1 cellular context compared by ENCODE assay signal in genomic region chr22:23750744-23751440, GRCh38.
TF ChIP-seq lines count a peak whose summit lies in the region.

TSS of gene ZNF70 (minus strand) at chr22:23751112. CDS start at chr22:23745140, 5,972 bp downstream.

TF ChIP-seq in HepG2, 621 proteins besides CTCF, POLR2A, EP300 and RAD21 (continued from another document and continues in another):
- TF ChIP-seq, protein P1, sequence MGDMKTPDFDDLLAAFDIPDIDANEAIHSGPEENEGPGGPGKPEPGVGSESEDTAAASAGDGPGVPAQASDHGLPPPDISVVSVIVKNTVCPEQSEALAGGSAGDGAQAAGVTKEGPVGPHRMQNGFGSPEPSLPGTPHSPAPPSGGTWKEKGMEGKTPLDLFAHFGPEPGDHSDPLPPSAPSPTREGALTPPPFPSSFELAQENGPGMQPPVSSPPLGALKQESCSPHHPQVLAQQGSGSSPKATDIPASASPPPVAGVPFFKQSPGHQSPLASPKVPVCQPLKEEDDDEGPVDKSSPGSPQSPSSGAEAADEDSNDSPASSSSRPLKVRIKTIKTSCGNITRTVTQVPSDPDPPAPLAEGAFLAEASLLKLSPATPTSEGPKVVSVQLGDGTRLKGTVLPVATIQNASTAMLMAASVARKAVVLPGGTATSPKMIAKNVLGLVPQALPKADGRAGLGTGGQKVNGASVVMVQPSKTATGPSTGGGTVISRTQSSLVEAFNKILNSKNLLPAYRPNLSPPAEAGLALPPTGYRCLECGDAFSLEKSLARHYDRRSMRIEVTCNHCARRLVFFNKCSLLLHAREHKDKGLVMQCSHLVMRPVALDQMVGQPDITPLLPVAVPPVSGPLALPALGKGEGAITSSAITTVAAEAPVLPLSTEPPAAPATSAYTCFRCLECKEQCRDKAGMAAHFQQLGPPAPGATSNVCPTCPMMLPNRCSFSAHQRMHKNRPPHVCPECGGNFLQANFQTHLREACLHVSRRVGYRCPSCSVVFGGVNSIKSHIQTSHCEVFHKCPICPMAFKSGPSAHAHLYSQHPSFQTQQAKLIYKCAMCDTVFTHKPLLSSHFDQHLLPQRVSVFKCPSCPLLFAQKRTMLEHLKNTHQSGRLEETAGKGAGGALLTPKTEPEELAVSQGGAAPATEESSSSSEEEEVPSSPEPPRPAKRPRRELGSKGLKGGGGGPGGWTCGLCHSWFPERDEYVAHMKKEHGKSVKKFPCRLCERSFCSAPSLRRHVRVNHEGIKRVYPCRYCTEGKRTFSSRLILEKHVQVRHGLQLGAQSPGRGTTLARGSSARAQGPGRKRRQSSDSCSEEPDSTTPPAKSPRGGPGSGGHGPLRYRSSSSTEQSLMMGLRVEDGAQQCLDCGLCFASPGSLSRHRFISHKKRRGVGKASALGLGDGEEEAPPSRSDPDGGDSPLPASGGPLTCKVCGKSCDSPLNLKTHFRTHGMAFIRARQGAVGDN (CRISPR knock-in tag; IDR thresholded peaks at IDR 0.05), result peak; percentile 91
- TF ChIP-seq ZBTB14 (CRISPR knock-in tag; IDR thresholded peaks at IDR 0.05) (0 out of 2 replicates have a peak, but pooled peaks have one; percentile 10), POGZ (CRISPR knock-in tag; IDR thresholded peaks at IDR 0.05) (no peak), CREB1 (IDR thresholded peaks at IDR 0.05) (peak; percentile 26; the same call in 1 of the 2 replicates), CREB1 (CRISPR knock-in tag; IDR thresholded peaks at IDR 0.05) (no peak), ZNF121 (CRISPR knock-in tag; IDR thresholded peaks at IDR 0.05) (no peak), STAG1 (CRISPR knock-in tag; IDR thresholded peaks at IDR 0.05) (peak; percentile 44), FOXP1 (IDR thresholded peaks at IDR 0.05) (no peak), FOXP1 (CRISPR knock-in tag; IDR thresholded peaks at IDR 0.05) (no peak), HDAC1 (CRISPR knock-in tag; IDR thresholded peaks at IDR 0.05) (peak; percentile 60), ZNF570 (CRISPR knock-in tag; IDR thresholded peaks at IDR 0.05; ENCODE audit: borderline replicate concordance) (no peak), ZNF557 (CRISPR knock-in tag; IDR thresholded peaks at IDR 0.05) (no peak), PHF8 (CRISPR knock-in tag; IDR thresholded peaks at IDR 0.05) (peak; percentile 81), CREM (IDR thresholded peaks at IDR 0.05) (no peak), CREM (CRISPR knock-in tag; IDR thresholded peaks at IDR 0.05) (no peak), NONO (IDR thresholded peaks at IDR 0.05) (no peak), NONO (CRISPR knock-in tag; conservative IDR thresholded peaks at IDR 0.05) (peak; percentile 66), TBL1XR1 (IDR thresholded peaks at IDR 0.05; ENCODE audit: borderline replicate concordance, low read length, partially characterized antibody) (no peak), SALL2 (CRISPR knock-in tag; IDR thresholded peaks at IDR 0.05) (no peak), TGIF2 (CRISPR knock-in tag; IDR thresholded peaks at IDR 0.05) (no peak), MTA1 (CRISPR knock-in tag; IDR thresholded peaks at IDR 0.05; ENCODE audit: borderline replicate concordance) (0 out of 2 replicates have a peak, but pooled peaks have one; percentile 18), TAF1 (CRISPR knock-in tag; IDR thresholded peaks at IDR 0.05) (peak; percentile 59), ZNF275 (CRISPR knock-in tag; IDR thresholded peaks at IDR 0.05; ENCODE audit: borderline replicate concordance) (no peak), ZBTB46 (CRISPR knock-in tag; IDR thresholded peaks at IDR 0.05; ENCODE audit: borderline replicate concordance) (no peak), YEATS4 (CRISPR knock-in tag; IDR thresholded peaks at IDR 0.05; ENCODE audit: borderline replicate concordance) (peak; percentile 85), ZNF781 (CRISPR knock-in tag; IDR thresholded peaks at IDR 0.05; ENCODE audit: borderline replicate concordance, not compliant biosample characterization) (no peak), ZNF280B (CRISPR knock-in tag; IDR thresholded peaks at IDR 0.05; ENCODE audit: borderline replicate concordance) (peak; percentile 24; the same call in 1 of the 2 replicates)
- TF ChIP-seq, protein P2, sequence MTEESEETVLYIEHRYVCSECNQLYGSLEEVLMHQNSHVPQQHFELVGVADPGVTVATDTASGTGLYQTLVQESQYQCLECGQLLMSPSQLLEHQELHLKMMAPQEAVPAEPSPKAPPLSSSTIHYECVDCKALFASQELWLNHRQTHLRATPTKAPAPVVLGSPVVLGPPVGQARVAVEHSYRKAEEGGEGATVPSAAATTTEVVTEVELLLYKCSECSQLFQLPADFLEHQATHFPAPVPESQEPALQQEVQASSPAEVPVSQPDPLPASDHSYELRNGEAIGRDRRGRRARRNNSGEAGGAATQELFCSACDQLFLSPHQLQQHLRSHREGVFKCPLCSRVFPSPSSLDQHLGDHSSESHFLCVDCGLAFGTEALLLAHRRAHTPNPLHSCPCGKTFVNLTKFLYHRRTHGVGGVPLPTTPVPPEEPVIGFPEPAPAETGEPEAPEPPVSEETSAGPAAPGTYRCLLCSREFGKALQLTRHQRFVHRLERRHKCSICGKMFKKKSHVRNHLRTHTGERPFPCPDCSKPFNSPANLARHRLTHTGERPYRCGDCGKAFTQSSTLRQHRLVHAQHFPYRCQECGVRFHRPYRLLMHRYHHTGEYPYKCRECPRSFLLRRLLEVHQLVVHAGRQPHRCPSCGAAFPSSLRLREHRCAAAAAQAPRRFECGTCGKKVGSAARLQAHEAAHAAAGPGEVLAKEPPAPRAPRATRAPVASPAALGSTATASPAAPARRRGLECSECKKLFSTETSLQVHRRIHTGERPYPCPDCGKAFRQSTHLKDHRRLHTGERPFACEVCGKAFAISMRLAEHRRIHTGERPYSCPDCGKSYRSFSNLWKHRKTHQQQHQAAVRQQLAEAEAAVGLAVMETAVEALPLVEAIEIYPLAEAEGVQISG (CRISPR knock-in tag; IDR thresholded peaks at IDR 0.05), result peak; percentile 99
- TF ChIP-seq, protein P3, sequence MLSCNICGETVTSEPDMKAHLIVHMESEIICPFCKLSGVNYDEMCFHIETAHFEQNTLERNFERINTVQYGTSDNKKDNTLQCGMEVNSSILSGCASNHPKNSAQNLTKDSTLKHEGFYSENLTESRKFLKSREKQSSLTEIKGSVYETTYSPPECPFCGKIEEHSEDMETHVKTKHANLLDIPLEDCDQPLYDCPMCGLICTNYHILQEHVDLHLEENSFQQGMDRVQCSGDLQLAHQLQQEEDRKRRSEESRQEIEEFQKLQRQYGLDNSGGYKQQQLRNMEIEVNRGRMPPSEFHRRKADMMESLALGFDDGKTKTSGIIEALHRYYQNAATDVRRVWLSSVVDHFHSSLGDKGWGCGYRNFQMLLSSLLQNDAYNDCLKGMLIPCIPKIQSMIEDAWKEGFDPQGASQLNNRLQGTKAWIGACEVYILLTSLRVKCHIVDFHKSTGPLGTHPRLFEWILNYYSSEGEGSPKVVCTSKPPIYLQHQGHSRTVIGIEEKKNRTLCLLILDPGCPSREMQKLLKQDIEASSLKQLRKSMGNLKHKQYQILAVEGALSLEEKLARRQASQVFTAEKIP (CRISPR knock-in tag; IDR thresholded peaks at IDR 0.05; ENCODE audit: borderline replicate concordance), result no peak
- TF ChIP-seq, protein P4, sequence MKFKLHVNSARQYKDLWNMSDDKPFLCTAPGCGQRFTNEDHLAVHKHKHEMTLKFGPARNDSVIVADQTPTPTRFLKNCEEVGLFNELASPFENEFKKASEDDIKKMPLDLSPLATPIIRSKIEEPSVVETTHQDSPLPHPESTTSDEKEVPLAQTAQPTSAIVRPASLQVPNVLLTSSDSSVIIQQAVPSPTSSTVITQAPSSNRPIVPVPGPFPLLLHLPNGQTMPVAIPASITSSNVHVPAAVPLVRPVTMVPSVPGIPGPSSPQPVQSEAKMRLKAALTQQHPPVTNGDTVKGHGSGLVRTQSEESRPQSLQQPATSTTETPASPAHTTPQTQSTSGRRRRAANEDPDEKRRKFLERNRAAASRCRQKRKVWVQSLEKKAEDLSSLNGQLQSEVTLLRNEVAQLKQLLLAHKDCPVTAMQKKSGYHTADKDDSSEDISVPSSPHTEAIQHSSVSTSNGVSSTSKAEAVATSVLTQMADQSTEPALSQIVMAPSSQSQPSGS (CRISPR knock-in tag; IDR thresholded peaks at IDR 0.05), result 0 out of 2 replicates have a peak, but pooled peaks have one; percentile 35
- TF ChIP-seq, protein P5, sequence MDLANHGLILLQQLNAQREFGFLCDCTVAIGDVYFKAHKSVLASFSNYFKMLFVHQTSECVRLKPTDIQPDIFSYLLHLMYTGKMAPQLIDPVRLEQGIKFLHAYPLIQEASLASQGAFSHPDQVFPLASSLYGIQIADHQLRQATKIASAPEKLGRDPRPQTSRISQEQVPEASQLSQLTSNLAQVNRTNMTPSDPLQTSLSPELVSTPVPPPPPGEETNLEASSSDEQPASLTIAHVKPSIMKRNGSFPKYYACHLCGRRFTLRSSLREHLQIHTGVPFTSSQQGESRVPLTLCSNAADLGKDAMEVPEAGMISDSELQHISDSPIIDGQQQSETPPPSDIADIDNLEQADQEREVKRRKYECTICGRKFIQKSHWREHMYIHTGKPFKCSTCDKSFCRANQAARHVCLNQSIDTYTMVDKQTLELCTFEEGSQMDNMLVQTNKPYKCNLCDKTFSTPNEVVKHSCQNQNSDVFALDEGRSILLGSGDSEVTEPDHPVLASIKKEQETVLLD (CRISPR knock-in tag; IDR thresholded peaks at IDR 0.05; ENCODE audit: low read depth), result peak; percentile 61; the same call in 1 of the 2 replicates
- TF ChIP-seq, protein P6, sequence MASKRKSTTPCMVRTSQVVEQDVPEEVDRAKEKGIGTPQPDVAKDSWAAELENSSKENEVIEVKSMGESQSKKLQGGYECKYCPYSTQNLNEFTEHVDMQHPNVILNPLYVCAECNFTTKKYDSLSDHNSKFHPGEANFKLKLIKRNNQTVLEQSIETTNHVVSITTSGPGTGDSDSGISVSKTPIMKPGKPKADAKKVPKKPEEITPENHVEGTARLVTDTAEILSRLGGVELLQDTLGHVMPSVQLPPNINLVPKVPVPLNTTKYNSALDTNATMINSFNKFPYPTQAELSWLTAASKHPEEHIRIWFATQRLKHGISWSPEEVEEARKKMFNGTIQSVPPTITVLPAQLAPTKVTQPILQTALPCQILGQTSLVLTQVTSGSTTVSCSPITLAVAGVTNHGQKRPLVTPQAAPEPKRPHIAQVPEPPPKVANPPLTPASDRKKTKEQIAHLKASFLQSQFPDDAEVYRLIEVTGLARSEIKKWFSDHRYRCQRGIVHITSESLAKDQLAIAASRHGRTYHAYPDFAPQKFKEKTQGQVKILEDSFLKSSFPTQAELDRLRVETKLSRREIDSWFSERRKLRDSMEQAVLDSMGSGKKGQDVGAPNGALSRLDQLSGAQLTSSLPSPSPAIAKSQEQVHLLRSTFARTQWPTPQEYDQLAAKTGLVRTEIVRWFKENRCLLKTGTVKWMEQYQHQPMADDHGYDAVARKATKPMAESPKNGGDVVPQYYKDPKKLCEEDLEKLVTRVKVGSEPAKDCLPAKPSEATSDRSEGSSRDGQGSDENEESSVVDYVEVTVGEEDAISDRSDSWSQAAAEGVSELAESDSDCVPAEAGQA (IDR thresholded peaks at IDR 0.05; ENCODE audit: low read depth), result peak; percentile 40; the same call in 1 of the 2 replicates
- TF ChIP-seq, protein P6 (CRISPR knock-in tag; IDR thresholded peaks at IDR 0.05; ENCODE audit: borderline replicate concordance), result no peak
